Comparison of ENCODE assay signal across 12 cellular contexts in the genomic region with DNA sequence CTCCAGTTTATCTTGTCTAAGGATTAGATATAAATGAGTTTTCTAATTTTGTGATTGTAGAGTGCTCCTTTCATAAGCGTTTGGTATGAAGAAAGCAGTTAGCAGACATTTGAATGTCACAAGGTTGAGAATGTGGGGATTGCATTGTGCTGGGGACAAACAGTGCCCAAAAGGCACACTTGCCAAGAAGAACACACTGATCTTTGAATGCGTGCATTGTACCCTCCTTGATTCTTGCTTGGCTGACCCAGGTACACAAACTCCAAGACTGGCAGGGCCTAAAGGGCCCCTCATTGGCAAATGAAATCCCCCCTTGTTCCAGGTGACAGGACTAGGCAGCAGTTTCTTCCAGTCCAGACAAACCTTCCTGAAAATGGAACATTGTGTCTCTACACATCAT.
DNase-seq lines count a peak whose midpoint lies in the region; TF ChIP-seq lines count a peak whose summit lies in the region.
"Had no signal": no experiment of that assay in that cellular context is flagged by ENCODE, and none has a peak within 500 bp of the region (broad histone marks: within the 10 kb centered on the region; RNA-seq: fewer than 3 reads in every experiment).

No MANE protein-coding gene starts in this region.

- no peak overlapping the region for H2AFZ ChIP-seq in H9 (ENCODE audit: low read length)

- no peak overlapping the region for H2AK5ac ChIP-seq in H9 (ENCODE audit: insufficient read length, low read length)

- TF ChIP-seq POLR2A in testis (IDR thresholded peaks at IDR 0.05) = no peak

- H3K27ac ChIP-seq in H9 (ENCODE audit: insufficient read length, low read depth, low read length) (no peak overlapping the region), testis (peak overlapping the region in 1 of 2 donors; percentile 20)
- H3K27ac ChIP-seq: C4-2B had no signal

- H4K20me1 ChIP-seq in H9 (ENCODE audit: control insufficient read depth, insufficient read depth, insufficient read length) = peaks cover 2% of the 10 kb centered on the region

- H3K36me3 Mint-ChIP-seq in H9 (ENCODE audit: insufficient read depth in 1 of 3, low read depth in 3 of 3) (no peaks in the 10 kb centered on the region), endothelial cell (ENCODE audit: low read depth, unreplicated experiment) (no peaks in the 10 kb centered on the region)
- H3K36me3 Mint-ChIP-seq in activated T-helper 2 cell treated with anti-CD3 and anti-CD28 coated beads, Interferon-gamma antibody, Interleukin-2, Interleukin-4, amounts not matched to agents 10 μg/mL and 5 μg/mL and 100 μg/mL, durations not matched to agents 14 hours and 24 hours and 36 hours (ENCODE audit: low read depth) = no peaks in the 10 kb centered on the region

- H3K23me2 ChIP-seq in H9 (ENCODE audit: insufficient read length, low read depth, low read length, poor library complexity, severe bottlenecking) = no peaks in the 10 kb centered on the region

- no peak overlapping the region for H2BK120ac ChIP-seq in H9 (ENCODE audit: low read depth, low read length, poor library complexity, severe bottlenecking)

- H3K23ac ChIP-seq in H9 (ENCODE audit: insufficient read length, low read depth, low read length) = no peak overlapping the region

- peaks cover 19% of the 10 kb centered on the region in 2 experiments for H3K4me1 Mint-ChIP-seq in H9
- H3K4me1 Mint-ChIP-seq in endothelial cell (ENCODE audit: unreplicated experiment) = peaks cover 21% of the 10 kb centered on the region
- H3K4me1 Mint-ChIP-seq in activated T-helper 2 cell treated with anti-CD3 and anti-CD28 coated beads, Interferon-gamma antibody, Interleukin-2, Interleukin-4, amounts not matched to agents 10 μg/mL and 5 μg/mL and 100 μg/mL, durations not matched to agents 14 hours and 24 hours and 36 hours (ENCODE audit: low read depth) = peaks cover 4% of the 10 kb centered on the region

- H3K4me3 Mint-ChIP-seq in H9 = no peak overlapping the region
- H3K4me3 Mint-ChIP-seq in endothelial cell (ENCODE audit: unreplicated experiment) = no peak overlapping the region
- no peak overlapping the region for H3K4me3 Mint-ChIP-seq in activated T-helper 2 cell treated with anti-CD3 and anti-CD28 coated beads, Interferon-gamma antibody, Interleukin-2, Interleukin-4, amounts not matched to agents 10 μg/mL and 5 μg/mL and 100 μg/mL, durations not matched to agents 14 hours and 24 hours and 36 hours (ENCODE audit: low read depth)
- H3K4me3 Mint-ChIP-seq: CD4-positive, alpha-beta T cell had no signal

- peaks cover 6% of the 10 kb centered on the region; the same call in 1 of the 2 replicates for H3K27me3 Mint-ChIP-seq in H9 (ENCODE audit: low read depth)
- peaks cover 2% of the 10 kb centered on the region for H3K27me3 Mint-ChIP-seq in endothelial cell (ENCODE audit: unreplicated experiment)
- H3K27me3 Mint-ChIP-seq in activated T-helper 2 cell treated with anti-CD3 and anti-CD28 coated beads, Interferon-gamma antibody, Interleukin-2, Interleukin-4, amounts not matched to agents 10 μg/mL and 5 μg/mL and 100 μg/mL, durations not matched to agents 14 hours and 24 hours and 36 hours (ENCODE audit: low read depth) = peaks cover 7% of the 10 kb centered on the region

- H3K79me2 ChIP-seq in H9 (ENCODE audit: insufficient read depth, low read length) = no peaks in the 10 kb centered on the region

- no peaks in the 10 kb centered on the region; a peak in 1 of 5 replicates for H3K9me3 Mint-ChIP-seq in H9
- H3K9me3 Mint-ChIP-seq in endothelial cell (ENCODE audit: unreplicated experiment) = no peaks in the 10 kb centered on the region
- no peaks in the 10 kb centered on the region for H3K9me3 Mint-ChIP-seq in activated T-helper 2 cell treated with anti-CD3 and anti-CD28 coated beads, Interferon-gamma antibody, Interleukin-2, Interleukin-4, amounts not matched to agents 10 μg/mL and 5 μg/mL and 100 μg/mL, durations not matched to agents 14 hours and 24 hours and 36 hours
- H3K9me3 Mint-ChIP-seq: CD4-positive, alpha-beta T cell had no signal

- no peak overlapping the region for H3K4me2 ChIP-seq in H9 (ENCODE audit: insufficient read depth, insufficient read length, low read length)

- no peak overlapping the region for H4K91ac ChIP-seq in H9 (ENCODE audit: insufficient read length, low read depth, low read length)

- no peak overlapping the region; the same call in 1 of the 2 replicates for H2BK15ac ChIP-seq in H9 (ENCODE audit: low read depth, low read length)

- no peak overlapping the region for H3K18ac ChIP-seq in H9 (ENCODE audit: insufficient read length, low read depth, low read length)

- H4K5ac ChIP-seq in H9 (ENCODE audit: insufficient read length, low read depth, low read length) = no peak overlapping the region

- TF ChIP-seq CTCF in H9 (conservative IDR thresholded peaks at IDR 0.05) (no peak), endothelial cell (IDR thresholded peaks at IDR 0.05; ENCODE audit: unreplicated experiment) (no peak), testis (IDR thresholded peaks at IDR 0.05) (no peak)

- no peaks in the 10 kb centered on the region for H3K27me3 ChIP-seq in H9 (ENCODE audit: insufficient read depth, low read length)
- H3K27me3 ChIP-seq in testis = no peaks in the 10 kb centered on the region

- H3K4me1 ChIP-seq in H9 (ENCODE audit: insufficient read depth, low read length) (no peaks in the 10 kb centered on the region; the same call in 1 of the 2 replicates), testis (no peaks in the 10 kb centered on the region)

- no peak overlapping the region for H2BK20ac ChIP-seq in H9 (ENCODE audit: low read depth, low read length, poor library complexity, severe bottlenecking)

- no CpG with 5 or more reads among the region's 2 CpGs for WGBS in H9 (ENCODE audit: extremely low coverage, insufficient read length, low lambda C conversion rate)
- 57 to 60% methylated on average over 2 of the region's 2 CpGs for WGBS in testis, 2 donors

- DNase-seq in Ammon's horn (ENCODE audit: low spot score) (peak; percentile 31), H9 (no peak), endothelial cell (ENCODE audit: low spot score) (no peak), testis (peak; percentile 14), Kasumi-1 (lab: John Stamatoyannopoulos, UW) (no peak), HCEC 1CT (no peak)
- DNase-seq in activated T-helper 2 cell treated with anti-CD3 and anti-CD28 coated beads, Interferon-gamma antibody, Interleukin-2, Interleukin-4, amounts not matched to agents 10 μg/mL and 5 μg/mL and 100 μg/mL, durations not matched to agents 14 hours and 24 hours and 36 hours (ENCODE audit: low spot score) = no peak
- DNase-seq: Caco-2; CD4-positive, alpha-beta T cell; GOT3; H7 had no signal

- H3K9me3 ChIP-seq in H9 (ENCODE audit: control insufficient read depth, low read depth, low read length) = no peaks in the 10 kb centered on the region
- H3K9me3 ChIP-seq in testis = no peaks in the 10 kb centered on the region
- H3K9me3 ChIP-seq: Caco-2 had no signal

- intact Hi-C loops in testis (cut with DNase I; ENCODE audit: low total_unique reads) = no loop called here
- intact Hi-C loops in activated T-helper 2 cell treated with anti-CD3 and anti-CD28 coated beads, Interferon-gamma antibody, Interleukin-2, Interleukin-4, amounts not matched to agents 10 μg/mL and 5 μg/mL and 100 μg/mL, durations not matched to agents 14 hours and 24 hours and 36 hours (cut with micrococcal nuclease) = no loop called here

- H2BK12ac ChIP-seq in H9 (ENCODE audit: insufficient read length, low read depth, low read length) = peak overlapping the region; percentile 50

- peak overlapping the region; percentile 27; the same call in 1 of the 2 replicates for H3K14ac ChIP-seq in H9 (ENCODE audit: insufficient read depth, low read length)

- no peaks in the 10 kb centered on the region for H3K36me3 ChIP-seq in testis (ENCODE audit: low read depth, missing control alignments)

- peak overlapping the region; percentile 59 for H3T11ph ChIP-seq in H9 (ENCODE audit: low read length)

- H3K9ac ChIP-seq in H9 (ENCODE audit: extremely low read depth, insufficient read length, low read length) = no peak overlapping the region

- H3K4ac ChIP-seq in H9 (ENCODE audit: low read depth, low read length) = no peak overlapping the region

- H3K27ac Mint-ChIP-seq in H9 (no peak overlapping the region; a peak in 1 of 7 replicates), endothelial cell (ENCODE audit: unreplicated experiment) (peak overlapping the region; percentile 9)
- H3K27ac Mint-ChIP-seq in activated T-helper 2 cell treated with anti-CD3 and anti-CD28 coated beads, Interferon-gamma antibody, Interleukin-2, Interleukin-4, amounts not matched to agents 10 μg/mL and 5 μg/mL and 100 μg/mL, durations not matched to agents 14 hours and 24 hours and 36 hours = no peak overlapping the region
- H3K27ac Mint-ChIP-seq: CD4-positive, alpha-beta T cell had no signal

- no peak overlapping the region for H4K8ac ChIP-seq in H9 (replicated peaks; ENCODE audit: insufficient read length, low read depth, low read length)

- no peak overlapping the region for H2BK5ac ChIP-seq in H9 (ENCODE audit: insufficient read length, low read length)

- H3K79me1 ChIP-seq in H9 (ENCODE audit: insufficient read depth, low read depth, low read length, poor library complexity, severe bottlenecking) = no peaks in the 10 kb centered on the region

- no peak overlapping the region for H3K4me3 ChIP-seq in testis

- H3K56ac ChIP-seq in H9 (ENCODE audit: insufficient read length, low read depth, low read length) = no peak overlapping the region

Comparison
In these comparisons a context has a peak if more than half of its experiments do, and no peak if none do; other contexts are left out.
1. DNase-seq: peak in Ammon's horn (single experiment) and testis (single experiment); none in H9 (single experiment), endothelial cell (single experiment), activated T-helper 2 cell treated with anti-CD3 and anti-CD28 coated beads, Interferon-gamma antibody, Interleukin-2, Interleukin-4, amounts not matched to agents 10 μg/mL and 5 μg/mL and 100 μg/mL, durations not matched to agents 14 hours and 24 hours and 36 hours (single experiment), Kasumi-1 (0 of 2) and HCEC 1CT (single experiment).